ENCODE assay signal across 1 cellular context in genomic region chr13:20099319-20099718, GRCh38.
TF ChIP-seq lines count a peak whose summit lies in the region.

No MANE protein-coding gene starts in this region.

TF ChIP-seq in K562, 482 proteins besides CTCF, POLR2A, EP300 and RAD21 (continued from another document):
- no peak for TF ChIP-seq FOXP4 (CRISPR knock-in tag; IDR thresholded peaks at IDR 0.05; ENCODE audit: borderline replicate concordance)
- TF ChIP-seq TEAD2 (tag; IDR thresholded peaks at IDR 0.05) = no peak
- TF ChIP-seq NFYB (IDR thresholded peaks at IDR 0.05; ENCODE audit: extremely low read depth, insufficient read length) = no peak
- TF ChIP-seq MAFK (IDR thresholded peaks at IDR 0.05; ENCODE audit: low read length) = no peak
- no peak for TF ChIP-seq NFIC (IDR thresholded peaks at IDR 0.05)
- TF ChIP-seq HDAC2 (IDR thresholded peaks at IDR 0.05) = no peak
- TF ChIP-seq MTA2 (IDR thresholded peaks at IDR 0.05; ENCODE audit: low read depth) = no peak
